In the genomic region with DNA sequence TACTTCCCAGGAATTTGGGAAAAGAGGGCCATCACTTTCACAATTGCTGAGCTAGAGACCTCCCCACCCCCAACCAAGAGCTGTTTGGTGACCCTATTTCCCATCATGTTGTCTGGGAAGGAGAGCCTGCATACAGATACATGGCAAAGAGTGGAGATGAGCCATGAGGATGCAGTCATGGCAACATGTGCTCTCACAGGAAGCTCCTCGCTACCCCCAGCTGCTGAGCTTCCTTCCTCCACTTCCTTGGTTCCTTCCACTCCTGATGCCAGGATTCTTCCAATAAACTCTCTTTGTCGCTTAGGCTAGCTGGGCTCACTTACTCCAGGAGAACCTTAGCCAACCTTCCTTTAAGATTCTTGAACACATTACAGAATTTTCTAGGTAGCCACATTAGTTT, we compare ENCODE assay signal across 28 cellular contexts. TPM values are rescaled to one million over a fixed set of nuclear protein-coding genes. Genes with fewer than 3 reads are reported as not detected.
"Had no signal": no experiment of that assay in that cellular context is flagged by ENCODE, and none has a peak within 500 bp of the region (broad histone marks: within the 10 kb centered on the region; RNA-seq: fewer than 3 reads in every experiment).

No MANE protein-coding gene starts in this region.

- ATAC-seq: activated T-helper 17 cell treated with anti-CD3 and anti-CD28 coated beads, Interleukin-2, amount 50 U/mL, for 72 hours; SK-N-SH treated with all-trans-retinoic acid at 6 μM for 48 hours had no signal

- H3K9me3 ChIP-seq: heart right ventricle, right lobe of liver had no signal

- H3K9me3 Mint-ChIP-seq: activated T-cell treated with anti-CD3 and anti-CD28 coated beads, Interleukin-2, amount 50 U/mL, for 24 hours; activated T-helper 17 cell treated with anti-CD3 and anti-CD28 coated beads, Interleukin-2, amount 50 U/mL, for 72 hours; nephron had no signal

- H3K4me1 ChIP-seq: right lobe of liver had no signal

- H3K27me3 Mint-ChIP-seq: activated naive CD8-positive, alpha-beta T cell; activated T-cell treated with anti-CD3 and anti-CD28 coated beads, Interleukin-2, amount 50 U/mL, for 24 hours; activated T-helper 17 cell treated with anti-CD3 and anti-CD28 coated beads, Interleukin-2, amount 50 U/mL, for 72 hours had no signal

- H3K4me3 Mint-ChIP-seq: activated naive CD8-positive, alpha-beta T cell; activated T-cell treated with anti-CD3 and anti-CD28 coated beads, Interleukin-2, amount 50 U/mL, for 24 hours; activated T-helper 17 cell treated with anti-CD3 and anti-CD28 coated beads, Interleukin-2, amount 50 U/mL, for 72 hours; endodermal cell; nephron had no signal

- H3K79me2 ChIP-seq: parathyroid adenoma had no signal

- H2AFZ ChIP-seq: parathyroid adenoma had no signal

- H3K27ac ChIP-seq: parathyroid adenoma, right lobe of liver, WERI-Rb-1 had no signal

- H3K27ac Mint-ChIP-seq: activated naive CD8-positive, alpha-beta T cell; activated T-cell treated with anti-CD3 and anti-CD28 coated beads, Interleukin-2, amount 50 U/mL, for 24 hours; endodermal cell; nephron had no signal

- DNase-seq: activated CD4-positive, alpha-beta T cell treated with anti-CD3 and anti-CD28 coated beads for 1 hour; activated CD8-positive, alpha-beta memory T cell treated with anti-CD3 and anti-CD28 coated beads for 24 hours; activated CD8-positive, alpha-beta memory T cell treated with anti-CD3 and anti-CD28 coated beads, Interleukin-2, amount 50 U/mL, for 4 hours; activated naive CD4-positive, alpha-beta T cell; activated T-cell treated with anti-CD3 and anti-CD28 coated beads, Interleukin-2, amount 50 U/mL, for 24 hours; central memory CD4-positive, alpha-beta T cell; endodermal cell; heart right ventricle; kidney; mammary epithelial cell; right lobe of liver; stimulated activated CD8-positive, alpha-beta memory T cell treated with anti-CD3 and anti-CD28 coated beads, Interleukin-4, amount 100 ng/mL, for 48 hours; stimulated activated naive CD4-positive, alpha-beta T cell; WERI-Rb-1 had no signal

- H3K36me3 ChIP-seq: right lobe of liver had no signal

- H3K27me3 ChIP-seq: heart right ventricle, right lobe of liver had no signal

- H3K4me1 Mint-ChIP-seq: activated T-helper 17 cell treated with anti-CD3 and anti-CD28 coated beads, Interleukin-2, amount 50 U/mL, for 72 hours; endodermal cell; nephron had no signal

- FAIRE-seq: astrocyte, colon, kidney, TTC549 had no signal

- H3K9ac ChIP-seq: parathyroid adenoma had no signal

- H3K4me3 ChIP-seq: heart right ventricle, right lobe of liver, skin epidermis had no signal

RNA-seq across cellular contexts. Expression of gene MUC13, which starts 48.3 kb away (rescaled TPM):
- total RNA-seq: activated T-helper 17 cell treated with anti-CD3 and anti-CD28 coated beads, Interleukin-2, amount 50 U/mL, for 72 hours; astrocyte; epithelial cell of proximal tubule; fibroblast of villous mesenchyme; mammary epithelial cell; myocyte; pulmonary artery endothelial cell; ureter had no signal
- polyA plus RNA-seq: mammary epithelial cell had no signal
